ENCODE assay signal across 27 cellular contexts in the genomic region with DNA sequence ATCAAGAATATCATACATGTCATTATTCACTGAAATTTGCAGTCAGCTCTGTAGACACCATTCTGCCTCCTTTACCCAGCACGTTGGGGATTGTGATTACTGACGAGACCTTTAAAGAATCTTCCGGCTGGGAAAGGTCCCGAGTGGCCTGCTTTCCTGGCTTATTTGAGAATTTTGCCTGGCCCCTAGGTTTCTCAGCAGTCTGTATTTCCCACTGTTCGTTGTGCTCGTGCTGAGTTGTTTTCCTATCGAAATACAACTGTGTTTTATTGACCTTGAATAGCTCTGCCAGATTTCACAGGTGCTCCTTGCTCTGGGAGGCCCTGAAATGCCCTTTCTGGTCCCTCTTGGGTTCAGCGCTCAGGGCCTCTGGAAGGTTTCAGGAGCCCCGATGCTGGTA.
"Had no signal": no experiment of that assay in that cellular context is flagged by ENCODE, and none has a peak within 500 bp of the region (broad histone marks: within the 10 kb centered on the region; RNA-seq: fewer than 3 reads in every experiment).

No MANE protein-coding gene starts in this region.

- H3K36me3 ChIP-seq: adrenal gland, cardiac muscle cell, lower lobe of right lung, prostate gland, transverse colon had no signal

- DNase-seq: activated CD4-positive, alpha-beta T cell treated with anti-CD3 and anti-CD28 coated beads for 4 hours; activated CD4-positive, alpha-beta T cell treated with anti-CD3 and anti-CD28 coated beads, Interleukin-2, amount 50 U/mL, for 48 hours; activated CD4-positive, CD25-positive, alpha-beta regulatory T cell; activated CD8-positive, alpha-beta memory T cell treated with anti-CD3 and anti-CD28 coated beads, Interleukin-2, amount 50 U/mL, for 4 hours; activated effector memory CD4-positive, alpha-beta T cell treated with anti-CD3 and anti-CD28 coated beads, Interleukin-2, amount 50 U/mL, for 16 hours; activated naive CD4-positive, alpha-beta T cell treated with anti-CD3 and anti-CD28 coated beads for 36 hours; activated naive CD8-positive, alpha-beta T cell treated with anti-CD3 and anti-CD28 coated beads for 36 hours; activated T-cell treated with anti-CD3 and anti-CD28 coated beads, Interleukin-2, amount 50 U/mL, for 1 hour; aorta; dorsolateral prefrontal cortex; effector memory CD4-positive, alpha-beta T cell; islet precursor cell; lower lobe of right lung; mesenchymal stem cell; retina; stimulated activated CD4-positive, alpha-beta T cell treated with anti-CD3 and anti-CD28 coated beads, Interleukin-15, amount 100 ng/mL, for 24 hours; stimulated activated CD4-positive, alpha-beta T cell treated with anti-CD3 and anti-CD28 coated beads, Interleukin-2, amount 100 ng/mL, for 24 hours; stimulated activated naive B cell treated with anti-CD40 and anti-IgM and Interleukin-4, amounts not matched to agents 10 μg/mL and 1 μg/mL and 100 μg/mL, for 72 hours; T-cell; transverse colon had no signal

- FAIRE-seq: frontal cortex had no signal

- ATAC-seq: lower lobe of right lung; natural killer cell treated with Interleukin-12 subunit alpha and Interleukin-12 subunit beta and Interleukin-15 and Interleukin-18, amount 100 ng/mL, for 72 hours; stimulated activated naive B cell treated with anti-CD40 and anti-IgM and Interleukin-4, amounts not matched to agents 10 μg/mL and 1 μg/mL and 100 μg/mL, for 72 hours; T-cell had no signal

- H3K4me3 ChIP-seq: adrenal gland, cardiac muscle cell, coronary artery, hepatocyte, lower lobe of right lung, prostate gland, transverse colon had no signal

- H3K27ac ChIP-seq: adrenal gland, cardiac muscle cell, coronary artery, hepatocyte, lower lobe of right lung, prostate gland, transverse colon had no signal

- H3K4me1 ChIP-seq: lower lobe of right lung, prostate gland had no signal

- H3K9me3 ChIP-seq: adrenal gland, lower lobe of right lung, prostate gland, transverse colon had no signal

- H3K27me3 ChIP-seq: adrenal gland, cardiac muscle cell, dorsolateral prefrontal cortex, hepatocyte, transverse colon had no signal
